In the genomic region with DNA sequence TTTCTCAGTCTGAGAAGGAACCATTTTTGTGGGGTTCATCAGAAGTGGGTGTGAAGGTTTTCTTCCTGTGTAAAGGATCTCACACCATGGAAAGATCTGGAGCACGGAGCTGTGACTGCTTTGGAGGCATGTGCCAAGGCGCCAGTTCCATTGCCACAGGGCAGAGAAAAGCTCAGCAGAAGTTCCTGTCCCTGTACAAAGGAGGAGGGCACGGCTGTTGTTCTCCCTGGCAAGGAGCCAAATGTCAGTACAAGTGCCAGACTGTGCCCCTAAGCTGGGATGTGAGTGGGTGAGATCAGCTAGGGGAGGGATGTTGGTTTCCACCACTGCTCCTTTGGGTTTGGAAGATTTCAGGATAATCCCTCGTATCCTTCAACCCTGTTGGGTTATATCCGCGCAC, we compare ENCODE assay signal across 15 cellular contexts.
DNase-seq lines count a peak whose midpoint lies in the region; ATAC-seq and TF ChIP-seq lines count a peak whose summit lies in the region.
"Had no signal": no experiment of that assay in that cellular context is flagged by ENCODE, and none has a peak within 500 bp of the region (broad histone marks: within the 10 kb centered on the region; RNA-seq: fewer than 3 reads in every experiment).

No MANE protein-coding gene starts in this region.

- H3K27ac Mint-ChIP-seq in Calu3 (ENCODE audit: unreplicated experiment), result no peak overlapping the region
- H3K27ac Mint-ChIP-seq: CD8-positive, alpha-beta memory T cell; H9 had no signal

- H3K4me3 Mint-ChIP-seq in Calu3 (ENCODE audit: low read depth, unreplicated experiment), result no peak overlapping the region
- H3K4me3 Mint-ChIP-seq in activated T-cell treated with anti-CD3 and anti-CD28 coated beads, Interleukin-2, amount 50 U/mL, for 4 hours, result no peak overlapping the region
- H3K4me3 Mint-ChIP-seq: CD8-positive, alpha-beta memory T cell; H9 had no signal

- no peak for ATAC-seq in HG03521 (IDR thresholded peaks at IDR 0.05; ENCODE audit: unreplicated experiment)
- no peak for ATAC-seq in activated T-cell treated with anti-CD3 and anti-CD28 coated beads, Interleukin-2, amount 50 U/mL, for 4 hours

- H3K27me3 Mint-ChIP-seq in Calu3 (ENCODE audit: unreplicated experiment), result no peaks in the 10 kb centered on the region
- no peaks in the 10 kb centered on the region for H3K27me3 Mint-ChIP-seq in activated T-cell treated with anti-CD3 and anti-CD28 coated beads, Interleukin-2, amount 50 U/mL, for 4 hours (ENCODE audit: low read depth)
- H3K27me3 Mint-ChIP-seq: CD8-positive, alpha-beta memory T cell had no signal

- CTCF ChIA-PET in Calu3 (lab: Charles Lee), result interaction anchor here (0.5 kb wide), 1 partner anchor 89 kb away, joined by 3 read pairs; no protein-coding TSS in a partner anchor

- peak; percentile 37 for DNase-seq in Calu3
- DNase-seq in KG1 (lab: John Stamatoyannopoulos, UW), result peak; percentile 39
- DNase-seq in NCI-H69 (lab: John Stamatoyannopoulos, UW), result peak; percentile 91
- DNase-seq in medulla oblongata (ENCODE audit: extremely low spot score), result peak; percentile 5
- DNase-seq in mesenteric fat pad (ENCODE audit: low spot score), result no peak
- no peak for DNase-seq in activated T-cell treated with anti-CD3 and anti-CD28 coated beads, Interleukin-2, amount 50 U/mL, for 4 hours
- DNase-seq: activated CD4-positive, alpha-beta T cell treated with anti-CD3 and anti-CD28 coated beads, Interleukin-2, amount 50 U/mL, for 48 hours; activated effector memory CD4-positive, alpha-beta T cell treated with Interleukin-2 at 50 U/mL for 16 hours; aorta; cortex of kidney; H9; spleen; T1000 had no signal

- no peaks in the 10 kb centered on the region for H3K9me3 Mint-ChIP-seq in Calu3 (ENCODE audit: low read depth, unreplicated experiment)
- H3K9me3 Mint-ChIP-seq in activated T-cell treated with anti-CD3 and anti-CD28 coated beads, Interleukin-2, amount 50 U/mL, for 4 hours, result no peaks in the 10 kb centered on the region
- H3K9me3 Mint-ChIP-seq: CD8-positive, alpha-beta memory T cell had no signal

- TF ChIP-seq CTCF in Calu3 (IDR thresholded peaks at IDR 0.05; ENCODE audit: unreplicated experiment), result no peak

- no peaks in the 10 kb centered on the region for H3K4me1 Mint-ChIP-seq in Calu3 (ENCODE audit: low read depth, unreplicated experiment)
- H3K4me1 Mint-ChIP-seq in activated T-cell treated with anti-CD3 and anti-CD28 coated beads, Interleukin-2, amount 50 U/mL, for 4 hours (ENCODE audit: low read depth), result peaks cover 10% of the 10 kb centered on the region

- intact Hi-C loops in Calu3 (cut with micrococcal nuclease; ENCODE audit: unreplicated experiment), result no loop called here

- BruUV-seq in Calu3 (replicated peaks; lab: Mats Ljungman, UMichigan), result no TSS peak

- H3K36me3 Mint-ChIP-seq in Calu3 (ENCODE audit: insufficient read depth, unreplicated experiment), result no peaks in the 10 kb centered on the region
- no peaks in the 10 kb centered on the region for H3K36me3 Mint-ChIP-seq in activated T-cell treated with anti-CD3 and anti-CD28 coated beads, Interleukin-2, amount 50 U/mL, for 4 hours (ENCODE audit: insufficient read depth)
- H3K36me3 Mint-ChIP-seq: CD8-positive, alpha-beta memory T cell had no signal

Comparison
In these comparisons a context has a peak if more than half of its experiments do, and no peak if none do; other contexts are left out.
1. DNase-seq: peak in Calu3 (single experiment), KG1 (single experiment), NCI-H69 (single experiment) and medulla oblongata (single experiment); none in mesenteric fat pad (single experiment) and activated T-cell treated with anti-CD3 and anti-CD28 coated beads, Interleukin-2, amount 50 U/mL, for 4 hours (single experiment).